In the genomic region with DNA sequence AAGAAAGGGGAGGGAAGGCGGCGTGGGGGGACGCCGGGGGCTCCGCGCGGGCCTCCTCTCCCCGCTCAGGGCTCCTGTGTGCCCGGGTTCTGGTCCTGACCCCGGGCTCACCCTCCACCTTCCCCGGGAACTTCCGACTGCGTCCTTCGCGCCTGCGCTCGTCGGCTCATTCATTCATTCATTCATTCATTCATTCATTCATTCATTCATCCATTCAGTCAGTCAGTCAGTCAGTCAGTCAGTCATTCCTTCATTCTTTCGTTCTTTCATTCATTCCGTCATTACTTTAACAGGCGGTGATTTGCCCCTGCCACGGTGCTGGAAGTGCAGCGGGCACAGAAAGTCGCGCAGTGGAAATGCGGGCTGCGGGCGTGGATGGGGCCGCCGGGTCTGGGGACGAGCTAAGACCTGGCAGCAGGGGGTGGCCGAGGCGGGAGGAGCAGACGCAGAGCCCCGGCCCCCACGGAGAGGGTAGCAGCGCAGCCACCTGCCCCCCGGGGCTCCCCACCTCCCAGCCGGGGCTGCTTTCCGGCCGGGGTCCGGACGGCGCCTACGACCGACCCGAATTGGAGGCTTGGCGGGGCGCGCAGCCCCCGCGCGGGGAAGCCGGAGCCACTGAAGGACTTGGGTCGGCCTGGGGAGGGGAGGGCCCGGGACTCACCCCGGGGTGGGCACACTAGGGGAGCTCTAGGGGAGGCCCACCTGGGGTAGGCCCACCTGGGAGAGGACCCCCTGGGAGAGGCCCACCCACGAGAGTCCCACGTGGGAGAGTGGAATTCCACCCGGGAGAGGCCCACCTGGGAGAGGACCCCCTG, we compare ENCODE assay signal across 8 cellular contexts. TPM values are rescaled to one million over a fixed set of nuclear protein-coding genes. Genes with fewer than 3 reads are reported as not detected.
DNase-seq lines count a peak whose midpoint lies in the region; ATAC-seq and TF ChIP-seq lines count a peak whose summit lies in the region.

No MANE protein-coding gene starts in this region.

- peaks cover 43% of the 10 kb centered on the region for H3K27me3 Mint-ChIP-seq in IgD-negative memory B cell
- peaks cover 27 to 39% of the 10 kb centered on the region in 2 donors for H3K27me3 Mint-ChIP-seq in natural killer cell treated with Interleukin-12 subunit alpha and Interleukin-12 subunit beta and Interleukin-15 and Interleukin-18, amount 100 ng/mL, for 72 hours

- CTCF ChIA-PET in A673 (lab: Charles Lee) = no interaction called here

- H3K4me1 Mint-ChIP-seq in IgD-negative memory B cell = peaks cover 4 to 12% (median 8%) of the 10 kb centered on the region in 3 donors
- peaks cover 6 to 11% of the 10 kb centered on the region in 2 donors for H3K4me1 Mint-ChIP-seq in natural killer cell treated with Interleukin-12 subunit alpha and Interleukin-12 subunit beta and Interleukin-15 and Interleukin-18, amount 100 ng/mL, for 72 hours (ENCODE audit: low read depth in 2 of 2)

- peak overlapping the region; percentile 21 to 86 (median 64) for H3K4me3 Mint-ChIP-seq in IgD-negative memory B cell
- peak overlapping the region; percentile 82 for H3K4me3 Mint-ChIP-seq in natural killer cell treated with Interleukin-12 subunit alpha and Interleukin-12 subunit beta and Interleukin-15 and Interleukin-18, amount 100 ng/mL, for 72 hours

- peaks cover 12% of the 10 kb centered on the region for H3K27me3 ChIP-seq in A673 (replicated peaks; ENCODE audit: insufficient read depth, low read depth, low read length, poor library complexity)

- H3K36me3 ChIP-seq in A673 (ENCODE audit: insufficient read depth, low read length, poor library complexity, severe bottlenecking) = no peaks in the 10 kb centered on the region

- no peak for DNase-seq in A673 (ENCODE audit: low spot score)
- no peak for DNase-seq in natural killer cell treated with Interleukin-12 subunit alpha and Interleukin-12 subunit beta and Interleukin-15 and Interleukin-18, amount 100 ng/mL, for 72 hours (ENCODE audit: low spot score)
- no peak for DNase-seq in middle frontal gyrus (ENCODE audit: extremely low spot score, low spot score)

- H3K27ac Mint-ChIP-seq in IgD-negative memory B cell = no peak overlapping the region
- H3K27ac Mint-ChIP-seq in natural killer cell treated with Interleukin-12 subunit alpha and Interleukin-12 subunit beta and Interleukin-15 and Interleukin-18, amount 100 ng/mL, for 72 hours = no peak overlapping the region

- H3K9me3 ChIP-seq in A673 (ENCODE audit: low read depth, low read length, poor library complexity, severe bottlenecking) = no peaks in the 10 kb centered on the region

- no peak overlapping the region for H3K27ac ChIP-seq in A673 (ENCODE audit: low read depth, low read length, poor library complexity, severe bottlenecking)

- H3K36me3 Mint-ChIP-seq in IgD-negative memory B cell = no peaks in the 10 kb centered on the region
- no peaks in the 10 kb centered on the region for H3K36me3 Mint-ChIP-seq in natural killer cell treated with Interleukin-12 subunit alpha and Interleukin-12 subunit beta and Interleukin-15 and Interleukin-18, amount 100 ng/mL, for 72 hours

- no peak for TF ChIP-seq CTCF in A673 (conservative IDR thresholded peaks at IDR 0.05; ENCODE audit: low read depth, low read length)

- BruUV-seq in A673 (replicated peaks; lab: Mats Ljungman, UMichigan) = no TSS peak

- H3K9me3 Mint-ChIP-seq in IgD-negative memory B cell = peaks cover 0 to 3% (median 0%) of the 10 kb centered on the region in 3 donors
- H3K9me3 Mint-ChIP-seq in natural killer cell treated with Interleukin-12 subunit alpha and Interleukin-12 subunit beta and Interleukin-15 and Interleukin-18, amount 100 ng/mL, for 72 hours = peaks cover 4% of the 10 kb centered on the region

- intact Hi-C loops in A673 (cut with micrococcal nuclease; ENCODE audit: unreplicated experiment) = no loop called here

- H3K4me1 ChIP-seq in A673 (ENCODE audit: insufficient read depth, low read length, poor library complexity, severe bottlenecking) = no peaks in the 10 kb centered on the region

- POLR2A ChIA-PET in A673 (lab: Charles Lee; ENCODE audit: low non-redundant PET) = no interaction called here

- H3K4me3 ChIP-seq in A673 (ENCODE audit: low read depth, low read length, poor library complexity, severe bottlenecking) = peak overlapping the region; percentile 47

- ATAC-seq in esophagus mucosa (peak; percentile 7), HG02973 (IDR thresholded peaks at IDR 0.05; ENCODE audit: unreplicated experiment) (no peak), GM21717 (IDR thresholded peaks at IDR 0.05; ENCODE audit: unreplicated experiment) (no peak), HG02610 (IDR thresholded peaks at IDR 0.05; ENCODE audit: unreplicated experiment) (no peak)
- no peak for ATAC-seq in natural killer cell treated with Interleukin-12 subunit alpha and Interleukin-12 subunit beta and Interleukin-15 and Interleukin-18, amount 100 ng/mL, for 72 hours

RNA-seq across cellular contexts. Expression of gene CFAP46, which starts 0.6 kb away (rescaled TPM):
- total RNA-seq in A673 (2021) (1.3 and 1.9 TPM in 2 replicates), esophagus mucosa (0.64 TPM)
- polyA plus RNA-seq in IgD-negative memory B cell = not detected
- total RNA-seq in natural killer cell treated with Interleukin-12 subunit alpha and Interleukin-12 subunit beta and Interleukin-15 and Interleukin-18, amount 100 ng/mL, for 72 hours = under 1 TPM in 1 of 2 donors, not detected in 1; 0.19 TPM
